13 cellular contexts compared by ENCODE assay signal in genomic region chr17:50871369-50871768, GRCh38.
DNase-seq lines count a peak whose midpoint lies in the region; ATAC-seq lines count a peak whose summit lies in the region.
"Had no signal": no experiment of that assay in that cellular context is flagged by ENCODE, and none has a peak within 500 bp of the region (broad histone marks: within the 10 kb centered on the region; RNA-seq: fewer than 3 reads in every experiment).

No MANE protein-coding gene starts in this region.

- DNase-seq in stimulated activated CD4-positive, alpha-beta T cell treated with anti-CD3 and anti-CD28 coated beads, Interleukin-15, amount 100 ng/mL, for 24 hours: peak; percentile 18
- no peak for DNase-seq in stimulated activated CD4-positive, alpha-beta T cell treated with anti-CD3 and anti-CD28 coated beads, Interleukin-2, amount 100 ng/mL, for 48 hours
- peak; percentile 54 for DNase-seq in T-helper 2 cell treated with Interferon-gamma antibody and Interleukin-4, amounts not matched to agents 5 μg/mL and 100 μg/mL, for 36 hours (ENCODE audit: low spot score)
- DNase-seq in central memory CD8-positive, alpha-beta T cell (ENCODE audit: low spot score in 2 of 2): peak in 1 of 2 donors; percentile 50
- no peak for DNase-seq in NCI-H1694 (lab: John Stamatoyannopoulos, UW)
- DNase-seq: WERI-Rb-1 had no signal

- no peaks in the 10 kb centered on the region for H3K27me3 ChIP-seq in stomach smooth muscle (ENCODE audit: control insufficient read depth in 1 of 2, insufficient read depth in 2 of 2, low read length in 2 of 2)
- H3K27me3 ChIP-seq: hepatocyte, vagina had no signal

- peaks cover 42% of the 10 kb centered on the region for H3K4me1 Mint-ChIP-seq in T-helper 2 cell treated with Interferon-gamma antibody and Interleukin-4, amounts not matched to agents 5 μg/mL and 100 μg/mL, for 36 hours (ENCODE audit: low read depth)
- peaks cover 39% of the 10 kb centered on the region for H3K4me1 Mint-ChIP-seq in central memory CD8-positive, alpha-beta T cell

- peaks cover 38% of the 10 kb centered on the region for H3K27me3 Mint-ChIP-seq in T-helper 2 cell treated with Interferon-gamma antibody and Interleukin-4, amounts not matched to agents 5 μg/mL and 100 μg/mL, for 36 hours (ENCODE audit: low read depth)
- H3K27me3 Mint-ChIP-seq in central memory CD8-positive, alpha-beta T cell: no peaks in the 10 kb centered on the region
- H3K27me3 Mint-ChIP-seq: memory B cell had no signal

- no peak overlapping the region for H3K9ac ChIP-seq in stomach smooth muscle (ENCODE audit: low read length in 2 of 2)

- peak; percentile 31 for ATAC-seq in central memory CD8-positive, alpha-beta T cell (replicated peaks; ENCODE audit: extremely low read depth, poor library complexity, severe bottlenecking)
- no peak for ATAC-seq in HG02938 (IDR thresholded peaks at IDR 0.05; ENCODE audit: unreplicated experiment)
- ATAC-seq in HG03196 (IDR thresholded peaks at IDR 0.05; ENCODE audit: unreplicated experiment): no peak

- H3K9me3 Mint-ChIP-seq in T-helper 2 cell treated with Interferon-gamma antibody and Interleukin-4, amounts not matched to agents 5 μg/mL and 100 μg/mL, for 36 hours: no peaks in the 10 kb centered on the region
- H3K9me3 Mint-ChIP-seq in central memory CD8-positive, alpha-beta T cell: no peaks in the 10 kb centered on the region
- H3K9me3 Mint-ChIP-seq: memory B cell had no signal

- no peaks in the 10 kb centered on the region for H3K9me3 ChIP-seq in stomach smooth muscle (ENCODE audit: control insufficient read depth in 2 of 2, low read length in 2 of 2)
- H3K9me3 ChIP-seq: vagina had no signal

- peak overlapping the region; percentile 50 for H3K27ac Mint-ChIP-seq in T-helper 2 cell treated with Interferon-gamma antibody and Interleukin-4, amounts not matched to agents 5 μg/mL and 100 μg/mL, for 36 hours
- no peak overlapping the region for H3K27ac Mint-ChIP-seq in central memory CD8-positive, alpha-beta T cell (ENCODE audit: low read depth)
- H3K27ac Mint-ChIP-seq: memory B cell had no signal

- H3K4me1 ChIP-seq in stomach smooth muscle (ENCODE audit: control insufficient read depth, insufficient read depth, low read length): peaks cover 32% of the 10 kb centered on the region

- H3K4me3 ChIP-seq in stomach smooth muscle (ENCODE audit: low read length in 2 of 2): no peak overlapping the region
- H3K4me3 ChIP-seq: hepatocyte, vagina had no signal

- no peaks in the 10 kb centered on the region for H3K36me3 ChIP-seq in stomach smooth muscle (ENCODE audit: control insufficient read depth in 2 of 2, insufficient read depth in 2 of 2, low read length in 2 of 2)
- H3K36me3 ChIP-seq: vagina, WERI-Rb-1 had no signal

- H3K4me3 Mint-ChIP-seq in T-helper 2 cell treated with Interferon-gamma antibody and Interleukin-4, amounts not matched to agents 5 μg/mL and 100 μg/mL, for 36 hours: peak overlapping the region; percentile 72
- H3K4me3 Mint-ChIP-seq in central memory CD8-positive, alpha-beta T cell: peak overlapping the region; percentile 66
- H3K4me3 Mint-ChIP-seq: memory B cell had no signal

- H3K27ac ChIP-seq in stomach smooth muscle (ENCODE audit: low read length): peak overlapping the region; percentile 46
- H3K27ac ChIP-seq: C4-2B, hepatocyte, vagina, WERI-Rb-1 had no signal

- H3K36me3 Mint-ChIP-seq in T-helper 2 cell treated with Interferon-gamma antibody and Interleukin-4, amounts not matched to agents 5 μg/mL and 100 μg/mL, for 36 hours (ENCODE audit: low read depth): no peaks in the 10 kb centered on the region
- peaks cover 19% of the 10 kb centered on the region for H3K36me3 Mint-ChIP-seq in central memory CD8-positive, alpha-beta T cell (ENCODE audit: insufficient read depth)
- H3K36me3 Mint-ChIP-seq: memory B cell had no signal

Comparison
In these comparisons a context has a peak if more than half of its experiments do, and no peak if none do; other contexts are left out.
1. DNase-seq: peak in stimulated activated CD4-positive, alpha-beta T cell treated with anti-CD3 and anti-CD28 coated beads, Interleukin-15, amount 100 ng/mL, for 24 hours (single experiment) and T-helper 2 cell treated with Interferon-gamma antibody and Interleukin-4, amounts not matched to agents 5 μg/mL and 100 μg/mL, for 36 hours (single experiment); none in stimulated activated CD4-positive, alpha-beta T cell treated with anti-CD3 and anti-CD28 coated beads, Interleukin-2, amount 100 ng/mL, for 48 hours (0 of 2) and NCI-H1694 (single experiment).